8 cellular contexts compared by ENCODE assay signal in genomic region chr7:51141451-51141971, GRCh38.
DNase-seq lines count a peak whose midpoint lies in the region; ATAC-seq and TF ChIP-seq lines count a peak whose summit lies in the region.

No MANE protein-coding gene starts in this region.

- POLR2A ChIA-PET in RWPE1 (lab: Yijun Ruan, JAX; ENCODE audit: low non-redundant PET), result interaction anchor here (0.6 to 0.7 kb wide), 3 partner anchors 59 to 132 kb away, joined by 3 to 4 read pairs (median 4); no protein-coding TSS in a partner anchor

- H3K36me3 ChIP-seq in BE2C, result no peaks in the 10 kb centered on the region

- no peaks in the 10 kb centered on the region for H3K9me3 ChIP-seq in BE2C

- TF ChIP-seq CTCF in BE2C (IDR thresholded peaks at IDR 0.05; ENCODE audit: low read depth, low read length), result peak; percentile 46
- TF ChIP-seq CTCF in RWPE1 (conservative IDR thresholded peaks at IDR 0.05; ENCODE audit: low read depth), result peak; percentile 63
- TF ChIP-seq CTCF in foreskin keratinocyte (conservative IDR thresholded peaks at IDR 0.05), result peak; percentile 78

- peak; percentile 38 for ATAC-seq in foreskin keratinocyte
- no peak for ATAC-seq in HG02571 (IDR thresholded peaks at IDR 0.05; ENCODE audit: unreplicated experiment)
- no peak for ATAC-seq in GM21390 (IDR thresholded peaks at IDR 0.05; ENCODE audit: unreplicated experiment)

- no peak overlapping the region for H3K27ac ChIP-seq in RWPE1
- no peak overlapping the region for H3K27ac ChIP-seq in foreskin keratinocyte

- no peak for DNase-seq in BE2C
- DNase-seq in HCEC 1CT, result peak; percentile 25
- peak; percentile 60 for DNase-seq in RWPE1 (ENCODE audit: low spot score)
- DNase-seq in foreskin keratinocyte, result peak in 1 of 2 donors; percentile 47
- DNase-seq in retina, result peak; percentile 65
- no peak for DNase-seq in stimulated activated CD4-positive, alpha-beta T cell treated with anti-CD3 and anti-CD28 coated beads, Interleukin-4, amount 100 ng/mL, for 24 hours

- CTCF ChIA-PET in RWPE1 (lab: Yijun Ruan, JAX), result interaction anchor here (0.5 to 1.7 kb wide), 38 partner anchors 11 to 1073 kb away, joined by 3 to 15 read pairs (median 5); no protein-coding TSS in a partner anchor

- H3K4me1 ChIP-seq in BE2C, result no peaks in the 10 kb centered on the region
- peaks cover 20% of the 10 kb centered on the region for H3K4me1 ChIP-seq in foreskin keratinocyte

- H3K27me3 ChIP-seq in BE2C, result peaks cover 18% of the 10 kb centered on the region
- H3K27me3 ChIP-seq in foreskin keratinocyte, result peaks cover 4% of the 10 kb centered on the region

- no peak overlapping the region for H3K4me3 ChIP-seq in BE2C (ENCODE audit: low read depth, low read length)

Comparison
In these comparisons a context has a peak if more than half of its experiments do, and no peak if none do; other contexts are left out.
1. DNase-seq: peak in HCEC 1CT (single experiment), RWPE1 (single experiment) and retina (single experiment); none in BE2C (single experiment) and stimulated activated CD4-positive, alpha-beta T cell treated with anti-CD3 and anti-CD28 coated beads, Interleukin-4, amount 100 ng/mL, for 24 hours (single experiment).
2. Peak in every context shown above with its lines, with median percentiles within 50 percentile points of each other: CTCF ChIP-seq.